ENCODE assay signal across 27 cellular contexts in genomic region chr1:234090212-234091064, GRCh38.
"Had no signal": no experiment of that assay in that cellular context is flagged by ENCODE, and none has a peak within 500 bp of the region (broad histone marks: within the 10 kb centered on the region; RNA-seq: fewer than 3 reads in every experiment).

No MANE protein-coding gene starts in this region.

- ATAC-seq: heart left ventricle; left colon; mucosa of descending colon; naive thymus-derived CD4-positive, alpha-beta T cell; natural killer cell treated with Interleukin-12 subunit alpha and Interleukin-12 subunit beta and Interleukin-15 and Interleukin-18, amount 100 ng/mL, for 72 hours; right lobe of liver; stimulated activated naive CD8-positive, alpha-beta T cell treated with anti-CD3 and anti-CD28 coated beads, Interleukin-15, Interleukin-2, amounts not matched to agents 100 U/mL and 50 U/mL, for 24 hours had no signal

- H3K4me1 ChIP-seq: right atrium auricular region, right lobe of liver, transverse colon had no signal

- FAIRE-seq: islet of Langerhans, kidney, urothelium cell line had no signal

- H3K27ac ChIP-seq: heart left ventricle, left ventricle myocardium inferior, ovary, right atrium auricular region, right lobe of liver, skin epidermis, stomach, testis, thyroid gland, transverse colon had no signal

- H3K36me3 ChIP-seq: heart left ventricle, left ventricle myocardium inferior, ovary, right atrium auricular region, right lobe of liver, stomach, thyroid gland, transverse colon, upper lobe of left lung had no signal

- H3K27me3 ChIP-seq: ovary, right atrium auricular region, right lobe of liver, testis, thyroid gland, transverse colon, upper lobe of left lung had no signal

- DNase-seq: heart left ventricle; hypothalamus; immature natural killer cell; kidney; left colon; left ventricle myocardium inferior; midbrain; mucosa of descending colon; naive thymus-derived CD4-positive, alpha-beta T cell; ovary; right lobe of liver; stimulated activated CD4-positive, alpha-beta T cell treated with anti-CD3 and anti-CD28 coated beads, Interleukin-12 subunit alpha, Interleukin-12 subunit beta, amount 100 ng/mL, for 4 hours; stimulated activated CD4-positive, alpha-beta T cell treated with anti-CD3 and anti-CD28 coated beads, Interleukin-15, amount 100 ng/mL, for 24 hours; stimulated activated CD4-positive, alpha-beta T cell treated with anti-CD3 and anti-CD28 coated beads, Interleukin-2, amount 100 ng/mL, for 24 hours; stimulated activated CD4-positive, alpha-beta T cell treated with anti-CD3 and anti-CD28 coated beads, Interleukin-4, amount 100 ng/mL, for 1 hour; stimulated activated naive B cell treated with anti-CD40 and anti-IgM and Interleukin-4, amounts not matched to agents 10 μg/mL and 1 μg/mL and 100 μg/mL, for 72 hours; stimulated activated naive CD8-positive, alpha-beta T cell treated with anti-CD3 and anti-CD28 coated beads, Interleukin-15, Interleukin-2, amounts not matched to agents 100 U/mL and 50 U/mL, for 24 hours; stomach; testis; transverse colon had no signal

- H3K4me3 ChIP-seq: heart left ventricle, left ventricle myocardium inferior, mucosa of descending colon, ovary, right atrium auricular region, right lobe of liver, skin epidermis, stomach, testis, thyroid gland, transverse colon, upper lobe of left lung had no signal

- H3K9me3 ChIP-seq: ovary, right lobe of liver, testis, thyroid gland, transverse colon had no signal
